ENCODE assay signal across 23 cellular contexts in genomic region chr14:67572608-67573007, GRCh38. TPM values are rescaled to one million over a fixed set of nuclear protein-coding genes. Genes with fewer than 3 reads are reported as not detected.
DNase-seq lines count a peak whose midpoint lies in the region; ATAC-seq and TF ChIP-seq lines count a peak whose summit lies in the region.
"Had no signal": no experiment of that assay in that cellular context is flagged by ENCODE, and none has a peak within 500 bp of the region (broad histone marks: within the 10 kb centered on the region; RNA-seq: fewer than 3 reads in every experiment).

No MANE protein-coding gene starts in this region.

- peaks cover 6% of the 10 kb centered on the region for H3K4me1 Mint-ChIP-seq in neural crest cell
- H3K4me1 Mint-ChIP-seq: B cell had no signal

- no peak overlapping the region for H3K27ac ChIP-seq in RWPE2 (ENCODE audit: poor library complexity, severe bottlenecking)
- peak overlapping the region; percentile 31 for H3K27ac ChIP-seq in substantia nigra (ENCODE audit: low read depth, low read length, poor library complexity, severe bottlenecking)
- H3K27ac ChIP-seq: 22Rv1, C4-2B, PC-9 had no signal

- no peaks in the 10 kb centered on the region for H3K9me3 Mint-ChIP-seq in neural crest cell
- H3K9me3 Mint-ChIP-seq: CD8-positive, alpha-beta T cell had no signal

- no peaks in the 10 kb centered on the region for H3K27me3 ChIP-seq in RWPE2 (ENCODE audit: insufficient read depth, poor library complexity, severe bottlenecking)

- no peaks in the 10 kb centered on the region; the same call in 1 of the 2 replicates for H3K36me3 ChIP-seq in RWPE2 (ENCODE audit: low read depth)

- DNase-seq in activated effector memory CD4-positive, alpha-beta T cell treated with anti-CD3 and anti-CD28 coated beads, Interleukin-2, amount 50 U/mL, for 16 hours = peak; percentile 8
- no peak for DNase-seq in activated effector memory CD4-positive, alpha-beta T cell treated with Interleukin-2 at 50 U/mL for 16 hours
- DNase-seq in RWPE2 (ENCODE audit: low spot score) (peak; percentile 44), neural crest cell (ENCODE audit: low read depth, low spot score) (no peak), substantia nigra (lab: John Stamatoyannopoulos, UW) (no peak), NCI-H2029 treated with DMSO at 0.1 percent for 48 hours (lab: John Stamatoyannopoulos, UW) (no peak), GM20000 (ENCODE audit: low spot score) (no peak)
- DNase-seq: CD8-positive, alpha-beta T cell; GOT3; HCEC 1CT; IMR-90; KG1; MM.1S; NCI-H2029; NCI-H446 treated with DMSO at 0.1 percent for 48 hours; NCI-H526; NCI-H82; PC-9; Right ventricle myocardium superior had no signal

- peak overlapping the region; percentile 52 for H3K27ac Mint-ChIP-seq in neural crest cell (ENCODE audit: unreplicated experiment)
- H3K27ac Mint-ChIP-seq: B cell; CD8-positive, alpha-beta T cell had no signal

- ATAC-seq in RWPE2 (ENCODE audit: low read depth) = no peak
- ATAC-seq: CD8-positive, alpha-beta T cell had no signal

- no peaks in the 10 kb centered on the region for H3K4me1 ChIP-seq in RWPE2 (ENCODE audit: insufficient read depth, poor library complexity, severe bottlenecking)

- H3K4me3 ChIP-seq in RWPE2 (ENCODE audit: severe bottlenecking) = no peak overlapping the region
- H3K4me3 ChIP-seq: PC-9 had no signal

- no peaks in the 10 kb centered on the region for H3K9me3 ChIP-seq in RWPE2 (ENCODE audit: severe bottlenecking)
- H3K9me3 ChIP-seq: Caco-2 had no signal

- no peak overlapping the region for H3K4me3 Mint-ChIP-seq in neural crest cell
- H3K4me3 Mint-ChIP-seq: B cell; CD8-positive, alpha-beta T cell had no signal

- H3K36me3 Mint-ChIP-seq in neural crest cell (ENCODE audit: low read depth) = peaks cover 3% of the 10 kb centered on the region
- H3K36me3 Mint-ChIP-seq: CD8-positive, alpha-beta T cell had no signal

- TF ChIP-seq CTCF in RWPE2 (IDR thresholded peaks at IDR 0.05; ENCODE audit: poor library complexity, severe bottlenecking) = no peak
- no peak for TF ChIP-seq CTCF in neural crest cell (conservative IDR thresholded peaks at IDR 0.05)
- TF ChIP-seq CTCF in GM20000 (IDR thresholded peaks at IDR 0.05; ENCODE audit: extremely low read depth, missing control alignments) = no peak

- no peaks in the 10 kb centered on the region for H3K27me3 Mint-ChIP-seq in neural crest cell (ENCODE audit: low read depth)

RNA-seq across cellular contexts. Expression of gene PIGH, which starts 27.5 kb away (rescaled TPM):
- total RNA-seq in neural crest cell = 19.9 and 23.0 TPM in 2 replicates

RNA-seq across cellular contexts. Expression of gene PLEKHH1, which starts 39.5 kb away (rescaled TPM):
- total RNA-seq in neural crest cell = 35.7 and 40.0 TPM in 2 replicates

RNA-seq across cellular contexts. Expression of gene ARG2, which starts 47.1 kb away (rescaled TPM):
- 19.1 and 22.2 TPM in 2 replicates for total RNA-seq in neural crest cell

Comparison
In these comparisons a context has a peak if more than half of its experiments do, and no peak if none do; other contexts are left out.
1. DNase-seq: peak in activated effector memory CD4-positive, alpha-beta T cell treated with anti-CD3 and anti-CD28 coated beads, Interleukin-2, amount 50 U/mL, for 16 hours (single experiment) and RWPE2 (single experiment); none in activated effector memory CD4-positive, alpha-beta T cell treated with Interleukin-2 at 50 U/mL for 16 hours (single experiment), neural crest cell (single experiment), substantia nigra (0 of 49), NCI-H2029 treated with DMSO at 0.1 percent for 48 hours (single experiment) and GM20000 (single experiment).